9 cellular contexts compared by ENCODE assay signal in genomic region chr16:1332618-1333148, GRCh38. TPM values are rescaled to one million over a fixed set of nuclear protein-coding genes. Genes with fewer than 3 reads are reported as not detected.
DNase-seq lines count a peak whose midpoint lies in the region; ATAC-seq, FAIRE-seq and TF ChIP-seq lines count a peak whose summit lies in the region.
"Had no signal": no experiment of that assay in that cellular context is flagged by ENCODE, and none has a peak within 500 bp of the region (broad histone marks: within the 10 kb centered on the region; RNA-seq: fewer than 3 reads in every experiment).

No MANE protein-coding gene starts in this region.

- FAIRE-seq in endothelial cell of umbilical vein (lab: Jason Lieb, UNC) = no peak

- H3K4me2 ChIP-seq in endothelial cell of umbilical vein (ENCODE audit: insufficient read depth, low read length) (no peak overlapping the region), neuronal stem cell (ENCODE audit: insufficient read depth, low read length, poor library complexity, severe bottlenecking) (peak overlapping the region; percentile 57)

- H3K14ac ChIP-seq in neuronal stem cell (ENCODE audit: low read length) = peak overlapping the region; percentile 56

- no peak overlapping the region for H3K4ac ChIP-seq in neuronal stem cell (ENCODE audit: low read length)

- H3K9me3 Mint-ChIP-seq in CD4-positive, alpha-beta T cell = no peaks in the 10 kb centered on the region

- CTCF ChIA-PET in CD4-positive, alpha-beta T cell (lab: Charles Lee) = interaction anchor here (2.0 kb wide), 1 partner anchor 10 kb away, joined by 5 read pairs; no protein-coding TSS in a partner anchor
- CTCF ChIA-PET in endothelial cell of umbilical vein (lab: Charles Lee) = interaction anchor here (0.8 to 1.4 kb wide), 3 partner anchors 21 to 32 kb away, joined by 4 to 5 read pairs (median 4); no protein-coding TSS in a partner anchor

- peak overlapping the region; percentile 93 for H2BK12ac ChIP-seq in neuronal stem cell (ENCODE audit: low read length)

- peaks cover 12% of the 10 kb centered on the region for H3K4me1 Mint-ChIP-seq in CD4-positive, alpha-beta T cell (ENCODE audit: low read depth)

- no peak for TF ChIP-seq CTCF in CD4-positive, alpha-beta T cell (IDR thresholded peaks at IDR 0.05)
- TF ChIP-seq CTCF in endothelial cell of umbilical vein (IDR thresholded peaks at IDR 0.05; ENCODE audit: extremely low read depth in 1 of 2, insufficient read depth in 1 of 2, low read depth in 1 of 2, low read length in 2 of 2) = no peak

- H4K8ac ChIP-seq in neuronal stem cell (ENCODE audit: low read depth, low read length) = no peak overlapping the region

- WGBS in neuronal stem cell (ENCODE audit: extremely low coverage in 2 of 2, insufficient read length in 2 of 2, insufficient replicate concordance in 1 of 2), 2 donors = no CpG with 5 or more reads among the region's 26 CpGs

- H3K4me1 ChIP-seq in endothelial cell of umbilical vein (ENCODE audit: control insufficient read depth, extremely low read depth, insufficient read depth, low read length) (peaks cover 12% of the 10 kb centered on the region), neuronal stem cell (ENCODE audit: control insufficient read depth in 2 of 2, insufficient read depth in 1 of 2, low read depth in 1 of 2, low read length in 2 of 2) (peaks cover 20 to 56% of the 10 kb centered on the region in 2 donors)

- H3K79me1 ChIP-seq in neuronal stem cell (ENCODE audit: low read depth, low read length) = peaks cover 1% of the 10 kb centered on the region

- no peaks in the 10 kb centered on the region for H3K36me3 Mint-ChIP-seq in CD4-positive, alpha-beta T cell (ENCODE audit: low read depth)

- H3K18ac ChIP-seq in neuronal stem cell (ENCODE audit: low read length) = peak overlapping the region; percentile 91

- DNase-seq in CD4-positive, alpha-beta T cell = no peak
- DNase-seq in NCI-H69 (lab: John Stamatoyannopoulos, UW) (peak; percentile 48), endothelial cell of umbilical vein (ENCODE audit: low read depth, low spot score) (no peak), neuronal stem cell (ENCODE audit: low spot score) (no peak)
- no peak for DNase-seq in stimulated activated CD4-positive, alpha-beta T cell treated with anti-CD3 and anti-CD28 coated beads, Interleukin-4, amount 100 ng/mL, for 4 hours
- DNase-seq: NCI-H2081 had no signal

- peak overlapping the region; percentile 47 for H2BK120ac ChIP-seq in neuronal stem cell (ENCODE audit: low read depth, low read length)

- no peak overlapping the region for H3K4me3 ChIP-seq in endothelial cell of umbilical vein (replicated peaks in 1 of 3; ENCODE audit: insufficient read depth in 1 of 3, low read depth in 1 of 3, low read length in 3 of 3)
- H3K4me3 ChIP-seq in neuronal stem cell (ENCODE audit: low read length in 2 of 2) = no peak overlapping the region

- peak overlapping the region; percentile 99 for H2BK15ac ChIP-seq in neuronal stem cell (ENCODE audit: low read length)

- peaks cover 44% of the 10 kb centered on the region for H3K27me3 ChIP-seq in CD4-positive, alpha-beta T cell (ENCODE audit: control insufficient read depth, insufficient read depth, low read length)
- H3K27me3 ChIP-seq in endothelial cell of umbilical vein (ENCODE audit: control insufficient read depth in 2 of 2, insufficient read depth in 2 of 2, low read length in 2 of 2) (peaks cover 35 to 48% of the 10 kb centered on the region in 2 experiments), neuronal stem cell (ENCODE audit: control insufficient read depth in 3 of 3, insufficient read depth in 3 of 3, low read depth in 1 of 3, low read length in 3 of 3) (peaks cover 6 to 58% (median 29%) of the 10 kb centered on the region in 3 experiments)

- H2BK5ac ChIP-seq in neuronal stem cell (ENCODE audit: low read length) = no peak overlapping the region

- dilution Hi-C loops in endothelial cell of umbilical vein (cut with MboI; ENCODE audit: extremely low pct_ligation_motif_present, low sequenced_read_pairs) = no loop called here

- H3K9ac ChIP-seq in endothelial cell of umbilical vein (replicated peaks; ENCODE audit: extremely low read depth, insufficient read depth, low read length) (no peak overlapping the region), neuronal stem cell (ENCODE audit: low read depth, low read length, poor library complexity) (peak overlapping the region; percentile 21)

- H4K91ac ChIP-seq in neuronal stem cell (ENCODE audit: low read depth, low read length, poor library complexity) = no peak overlapping the region

- BruUV-seq in endothelial cell of umbilical vein (replicated peaks; lab: Mats Ljungman, UMichigan) = no TSS peak

- no peak for ATAC-seq in CD4-positive, alpha-beta T cell (ENCODE audit: poor library complexity)
- no peak for ATAC-seq in HG02938 (IDR thresholded peaks at IDR 0.05; ENCODE audit: unreplicated experiment)
- ATAC-seq in HG02840 (IDR thresholded peaks at IDR 0.05; ENCODE audit: low FRiP score, unreplicated experiment) = no peak
- ATAC-seq in activated CD4-positive, CD25-positive, alpha-beta regulatory T cell treated with anti-CD3 and anti-CD28 coated beads, Interleukin-2, amount 50 U/mL, for 24 hours = no peak

- POLR2A ChIA-PET in CD4-positive, alpha-beta T cell (lab: Charles Lee) = interaction anchor here (1.1 to 3.1 kb wide), 2 partner anchors 10 to 16 kb away, joined by 3 to 15 read pairs; no protein-coding TSS in a partner anchor
- POLR2A ChIA-PET in endothelial cell of umbilical vein (lab: Charles Lee) = no interaction called here

- no peak overlapping the region for H3K27ac Mint-ChIP-seq in CD4-positive, alpha-beta T cell

- H4K20me1 ChIP-seq in endothelial cell of umbilical vein (replicated peaks; ENCODE audit: control insufficient read depth, extremely low read depth, insufficient read depth, low read length) = no peaks in the 10 kb centered on the region

- peaks cover 21% of the 10 kb centered on the region for H3K27me3 Mint-ChIP-seq in CD4-positive, alpha-beta T cell

- intact Hi-C loops in CD4-positive, alpha-beta T cell (cut with DNase I, micrococcal nuclease) = no loop called here
- intact Hi-C loops in endothelial cell of umbilical vein (cut with micrococcal nuclease) = no loop called here

- H3K27ac ChIP-seq in CD4-positive, alpha-beta T cell (ENCODE audit: low read depth, low read length) = no peak overlapping the region
- H3K27ac ChIP-seq in endothelial cell of umbilical vein (ENCODE audit: insufficient read depth, low read depth, low read length) (no peak overlapping the region), neuronal stem cell (replicated peaks; ENCODE audit: low read length) (no peak overlapping the region)

- H3K79me2 ChIP-seq in endothelial cell of umbilical vein (ENCODE audit: control insufficient read depth, insufficient read depth, low read length) = no peaks in the 10 kb centered on the region

- H3K9me3 ChIP-seq in CD4-positive, alpha-beta T cell (ENCODE audit: control insufficient read depth, low read length) = no peaks in the 10 kb centered on the region
- H3K9me3 ChIP-seq in endothelial cell of umbilical vein (replicated peaks; ENCODE audit: control insufficient read depth, insufficient read depth, low read length) (no peaks in the 10 kb centered on the region), neuronal stem cell (replicated peaks in 1 of 2; ENCODE audit: control insufficient read depth in 2 of 2, insufficient read depth in 1 of 2, low read depth in 1 of 2, low read length in 2 of 2) (peaks cover 7 to 9% of the 10 kb centered on the region in 2 donors)

- H3K4me3 Mint-ChIP-seq in CD4-positive, alpha-beta T cell = peak overlapping the region; percentile 85

- no peak overlapping the region for H2AFZ ChIP-seq in endothelial cell of umbilical vein (ENCODE audit: low read depth, low read length)
- peak overlapping the region; percentile 82 for H2AFZ ChIP-seq in neuronal stem cell (ENCODE audit: low read length)

- no peaks in the 10 kb centered on the region for H3K9me1 ChIP-seq in endothelial cell of umbilical vein (replicated peaks; ENCODE audit: control insufficient read depth, extremely low read depth, insufficient read depth, low read length)

- H2AK5ac ChIP-seq in neuronal stem cell (ENCODE audit: low read depth, low read length) = peak overlapping the region; percentile 98

- TF ChIP-seq POLR2A in endothelial cell of umbilical vein (IDR thresholded peaks at IDR 0.05; ENCODE audit: low read depth, low read length) = no peak

- peak overlapping the region; percentile 95 for H3K23ac ChIP-seq in neuronal stem cell (ENCODE audit: low read depth, low read length, poor library complexity)

- H3K36me3 ChIP-seq in endothelial cell of umbilical vein (ENCODE audit: control insufficient read depth in 2 of 2, extremely low read depth in 1 of 2, insufficient read depth in 2 of 2, low read length in 2 of 2) (no peaks in the 10 kb centered on the region), neuronal stem cell (replicated peaks in 1 of 2; ENCODE audit: control insufficient read depth in 2 of 2, insufficient read depth in 2 of 2, low read length in 2 of 2) (no peaks in the 10 kb centered on the region)

RNA-seq across cellular contexts. Expression of gene BAIAP3, which starts 0.8 kb away (rescaled TPM):
- 10 to 100 TPM; 19.6 to 21.5 TPM for total RNA-seq in CD4-positive, alpha-beta T cell
- total RNA-seq in endothelial cell of umbilical vein = 0.66 and 0.88 TPM in 2 replicates
- polyA plus RNA-seq in endothelial cell of umbilical vein = 0.27 and 0.36 TPM in 2 replicates
- polyA plus RNA-seq in endothelial cell of umbilical vein (2011; cell fraction: cytosol; rRNA removed) = 0.09 and 0.10 TPM in 2 replicates
- 1.1 and 1.8 TPM in 2 replicates for polyA plus RNA-seq in endothelial cell of umbilical vein (2011; cell fraction: nucleus; rRNA removed)
- 0.12 and 0.33 TPM in 2 replicates for polyA plus RNA-seq in endothelial cell of umbilical vein (2012)
- 0.32 and 0.38 TPM in 2 replicates for polyA minus RNA-seq in endothelial cell of umbilical vein
- not detected for polyA minus RNA-seq in endothelial cell of umbilical vein (2011; cell fraction: cytosol; rRNA and poly(A)+ RNA removed)
- 0.19 and 0.24 TPM in 2 replicates for polyA minus RNA-seq in endothelial cell of umbilical vein (2011; cell fraction: nucleus; rRNA and poly(A)+ RNA removed)
- polyA plus RNA-seq in neuronal stem cell (2013, experiment 1 of 2) = 3.1 TPM
- polyA plus RNA-seq in neuronal stem cell (2013, experiment 2 of 2) = 2.9 TPM

RNA-seq across cellular contexts. Expression of gene TSR3, which starts 19.0 kb away (rescaled TPM):
- total RNA-seq in CD4-positive, alpha-beta T cell = 10 to 100 TPM; 19.9 to 21.4 TPM
- total RNA-seq in endothelial cell of umbilical vein = 65.4 and 69.9 TPM in 2 replicates
- polyA plus RNA-seq in endothelial cell of umbilical vein = 82.7 and 88.7 TPM in 2 replicates
- 51.6 and 68.7 TPM in 2 replicates for polyA plus RNA-seq in endothelial cell of umbilical vein (2011; cell fraction: cytosol; rRNA removed)
- polyA plus RNA-seq in endothelial cell of umbilical vein (2011; cell fraction: nucleus; rRNA removed) = 25.1 and 31.3 TPM in 2 replicates
- 54.6 and 74.3 TPM in 2 replicates for polyA plus RNA-seq in endothelial cell of umbilical vein (2012)
- 16.0 and 18.7 TPM in 2 replicates for polyA minus RNA-seq in endothelial cell of umbilical vein
- 48.5 TPM for polyA minus RNA-seq in endothelial cell of umbilical vein (2011; cell fraction: cytosol; rRNA and poly(A)+ RNA removed)
- 4.2 and 10.8 TPM in 2 replicates for polyA minus RNA-seq in endothelial cell of umbilical vein (2011; cell fraction: nucleus; rRNA and poly(A)+ RNA removed)
- 32.4 TPM for polyA plus RNA-seq in neuronal stem cell (2013, experiment 1 of 2)
- 29.6 TPM for polyA plus RNA-seq in neuronal stem cell (2013, experiment 2 of 2)

RNA-seq across cellular contexts. Expression of gene GNPTG, which starts 19.0 kb away (rescaled TPM):
- total RNA-seq in CD4-positive, alpha-beta T cell = 10 to 100 TPM; 27.6 to 32.0 TPM
- 51.6 and 56.3 TPM in 2 replicates for total RNA-seq in endothelial cell of umbilical vein
- 109 and 137 TPM in 2 replicates for polyA plus RNA-seq in endothelial cell of umbilical vein
- polyA plus RNA-seq in endothelial cell of umbilical vein (2011; cell fraction: cytosol; rRNA removed) = 88.9 and 119 TPM in 2 replicates
- 102 and 120 TPM in 2 replicates for polyA plus RNA-seq in endothelial cell of umbilical vein (2011; cell fraction: nucleus; rRNA removed)
- polyA plus RNA-seq in endothelial cell of umbilical vein (2012) = 29.8 and 51.0 TPM in 2 replicates
- 27.9 and 40.7 TPM in 2 replicates for polyA minus RNA-seq in endothelial cell of umbilical vein
- 17.3 TPM for polyA minus RNA-seq in endothelial cell of umbilical vein (2011; cell fraction: cytosol; rRNA and poly(A)+ RNA removed)
- polyA minus RNA-seq in endothelial cell of umbilical vein (2011; cell fraction: nucleus; rRNA and poly(A)+ RNA removed) = 11.6 and 24.3 TPM in 2 replicates
- polyA plus RNA-seq in neuronal stem cell (2013, experiment 1 of 2) = 14.7 TPM
- polyA plus RNA-seq in neuronal stem cell (2013, experiment 2 of 2) = 13.2 TPM

RNA-seq across cellular contexts. Expression of gene UBE2I, which starts 23.2 kb away (rescaled TPM):
- 100 to 1,000 TPM; 247 to 252 TPM for total RNA-seq in CD4-positive, alpha-beta T cell
- 230 and 233 TPM in 2 replicates for total RNA-seq in endothelial cell of umbilical vein
- polyA plus RNA-seq in endothelial cell of umbilical vein = 121 and 122 TPM in 2 replicates
- 143 and 152 TPM in 2 replicates for polyA plus RNA-seq in endothelial cell of umbilical vein (2011; cell fraction: cytosol; rRNA removed)
- 216 and 241 TPM in 2 replicates for polyA plus RNA-seq in endothelial cell of umbilical vein (2011; cell fraction: nucleus; rRNA removed)
- polyA plus RNA-seq in endothelial cell of umbilical vein (2012) = 167 and 177 TPM in 2 replicates
- 70.3 and 73.6 TPM in 2 replicates for polyA minus RNA-seq in endothelial cell of umbilical vein
- 64.5 TPM for polyA minus RNA-seq in endothelial cell of umbilical vein (2011; cell fraction: cytosol; rRNA and poly(A)+ RNA removed)
- polyA minus RNA-seq in endothelial cell of umbilical vein (2011; cell fraction: nucleus; rRNA and poly(A)+ RNA removed) = 66.8 and 90.0 TPM in 2 replicates
- polyA plus RNA-seq in neuronal stem cell (2013, experiment 1 of 2) = 253 TPM
- 258 TPM for polyA plus RNA-seq in neuronal stem cell (2013, experiment 2 of 2)

Comparison
In these comparisons a context has a peak if more than half of its experiments do, and no peak if none do; other contexts are left out.
1. RNA of gene BAIAP3, which starts 0.8 kb away (total RNA-seq): 19.6 to 21.5 TPM in CD4-positive, alpha-beta T cell; 0.66 to 0.88 TPM in endothelial cell of umbilical vein; every median in the first group is over 10 times any median in the second.